Comparison of ENCODE assay signal across 12 cellular contexts in genomic region chr5:969421-969839, GRCh38. TPM values are rescaled to one million over a fixed set of nuclear protein-coding genes. Genes with fewer than 3 reads are reported as not detected.
A peak's percentile ranks its signal among the peaks of the same experiment; 100 is the strongest.
DNase-seq lines count a peak whose midpoint lies in the region; TF ChIP-seq lines count a peak whose summit lies in the region.
"Had no signal": no experiment of that assay in that cellular context is flagged by ENCODE, and none has a peak within 500 bp of the region (broad histone marks: within the 10 kb centered on the region; RNA-seq: fewer than 3 reads in every experiment).

No MANE protein-coding gene starts in this region.

- DNase-seq in G401 (ENCODE audit: low spot score) = peak; percentile 61
- peak; percentile 98 for DNase-seq in RPMI7951 (ENCODE audit: low read depth)
- peak; percentile 61 for DNase-seq in fibroblast of peridontal ligament (ENCODE audit: extremely low read depth)
- peak; percentile 29 for DNase-seq in occipital lobe (lab: John Stamatoyannopoulos, UW)
- DNase-seq in DMS79 treated with DMSO at 0.1 percent for 48 hours (lab: John Stamatoyannopoulos, UW) = no peak
- DNase-seq in erythroblast (lab: John Stamatoyannopoulos, UW) = no peak
- DNase-seq in NK-92 treated with Interleukin-12 subunit alpha and Interleukin-12 subunit beta, amount 100 ng/mL, for 24 hours (lab: John Stamatoyannopoulos, UW) = no peak
- DNase-seq: activated B cell treated with CpG ODN at 0.5 μM for 24 hours, NCI-H1092, NCI-H774, SJCRH30, small intestine had no signal

- in situ Hi-C loops in G401 (cut with HindIII; ENCODE audit: low sequenced_read_pairs) = no loop called here

- TF ChIP-seq POLR2A in erythroblast (IDR thresholded peaks at IDR 0.05; ENCODE audit: low read length) = no peak

RNA-seq across cellular contexts. Expression of gene NKD2, which starts 39.2 kb away (rescaled TPM):
- 2.1 and 6.0 TPM in 2 replicates for total RNA-seq in G401 (2014; rRNA removed; shearing (Covaris generic))
- 24.6 and 27.2 TPM in 2 replicates for total RNA-seq in RPMI7951 (2014; rRNA removed; shearing (Covaris generic))
- 3.0 TPM for total RNA-seq in occipital lobe
- total RNA-seq: SJCRH30 had no signal

Comparison
In these comparisons a context has a peak if more than half of its experiments do, and no peak if none do; other contexts are left out.
1. DNase-seq: peak in G401 (single experiment), RPMI7951 (single experiment), fibroblast of peridontal ligament (single experiment) and occipital lobe (single experiment); none in DMS79 treated with DMSO at 0.1 percent for 48 hours (single experiment), erythroblast (0 of 2) and NK-92 treated with Interleukin-12 subunit alpha and Interleukin-12 subunit beta, amount 100 ng/mL, for 24 hours (single experiment).